ENCODE assay signal across 16 cellular contexts in the genomic region with DNA sequence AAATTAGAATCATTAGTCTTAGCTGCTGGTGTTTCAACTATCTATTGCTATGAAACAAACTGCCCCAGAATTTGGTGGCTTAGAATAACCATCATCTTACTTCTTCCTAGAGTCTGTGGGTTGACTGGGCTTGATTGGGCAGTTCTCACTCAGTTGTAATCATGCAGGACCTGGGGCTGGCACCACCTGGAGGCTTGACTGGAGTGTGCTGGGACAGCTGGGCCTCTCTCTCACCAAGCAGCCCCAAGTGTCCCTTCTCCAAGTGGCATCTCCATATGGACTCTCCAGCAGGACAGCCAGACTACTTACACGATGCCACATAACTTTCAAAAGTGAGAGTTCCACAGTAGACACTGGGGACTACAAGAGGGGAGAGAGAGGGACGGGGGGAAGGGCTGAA.
DNase-seq lines count a peak whose midpoint lies in the region; ATAC-seq, FAIRE-seq and TF ChIP-seq lines count a peak whose summit lies in the region.
"Had no signal": no experiment of that assay in that cellular context is flagged by ENCODE, and none has a peak within 500 bp of the region (broad histone marks: within the 10 kb centered on the region; RNA-seq: fewer than 3 reads in every experiment).

No MANE protein-coding gene starts in this region.

- no peaks in the 10 kb centered on the region for H3K9me3 ChIP-seq in upper lobe of right lung

- no peak for TF ChIP-seq CTCF in WTC11 (IDR thresholded peaks at IDR 0.05)
- TF ChIP-seq CTCF in upper lobe of right lung (IDR thresholded peaks at IDR 0.05): no peak
- TF ChIP-seq CTCF in D721Med (IDR thresholded peaks at IDR 0.05; ENCODE audit: insufficient read depth, missing control alignments): no peak

- no peaks in the 10 kb centered on the region for H3K27me3 Mint-ChIP-seq in WTC11 (ENCODE audit: low read depth)
- H3K27me3 Mint-ChIP-seq: CD4-positive, alpha-beta T cell had no signal

- peak; percentile 77 for ATAC-seq in WTC11
- peak; percentile 27 for ATAC-seq in upper lobe of right lung
- ATAC-seq: GM12878, K562 had no signal

- H3K9me3 Mint-ChIP-seq in WTC11: peaks cover 4% of the 10 kb centered on the region
- H3K9me3 Mint-ChIP-seq: CD4-positive, alpha-beta T cell had no signal

- DNase-seq in NCI-H82 (lab: John Stamatoyannopoulos, UW): peak; percentile 26
- no peak for DNase-seq in NCI-H82 treated with DMSO at 0.1 percent for 48 hours (lab: John Stamatoyannopoulos, UW; ENCODE audit: unreplicated experiment)
- peak; percentile 36 for DNase-seq in HT-29 (ENCODE audit: low spot score)
- no peak for DNase-seq in WTC11 (ENCODE audit: low spot score)
- DNase-seq in upper lobe of right lung: no peak
- DNase-seq in stimulated activated CD4-positive, alpha-beta T cell treated with anti-CD3 and anti-CD28 coated beads, Interleukin-4, amount 100 ng/mL, for 24 hours: no peak
- DNase-seq in D721Med (ENCODE audit: insufficient read length, low spot score): no peak
- no peak for DNase-seq in activated gamma-delta T cell (lab: John Stamatoyannopoulos, UW)
- DNase-seq: C1 segment of cervical spinal cord; CD4-positive, alpha-beta T cell; DMS79 had no signal

- no peak overlapping the region for H3K4me3 ChIP-seq in upper lobe of right lung
- H3K4me3 ChIP-seq: GM12878, K562 had no signal

- CTCF ChIA-PET in WTC11 (lab: Charles Lee): no interaction called here

- no peaks in the 10 kb centered on the region for H3K4me1 ChIP-seq in upper lobe of right lung

- no peak overlapping the region for H3K4me3 Mint-ChIP-seq in WTC11
- H3K4me3 Mint-ChIP-seq: B cell; CD4-positive, alpha-beta T cell had no signal

- no peak overlapping the region for H3K27ac ChIP-seq in upper lobe of right lung

- no peaks in the 10 kb centered on the region for H3K36me3 Mint-ChIP-seq in WTC11

- H3K27me3 ChIP-seq in upper lobe of right lung: no peaks in the 10 kb centered on the region

- H3K4me1 Mint-ChIP-seq in WTC11: peaks cover 14% of the 10 kb centered on the region
- H3K4me1 Mint-ChIP-seq: B cell had no signal

- intact Hi-C loops in upper lobe of right lung (cut with DNase I): no loop called here

- no peak for FAIRE-seq in D721Med (lab: Jason Lieb, UNC)
- FAIRE-seq: GM12878, GM18507, H54, K562 had no signal

- H3K27ac Mint-ChIP-seq in WTC11: no peak overlapping the region
- H3K27ac Mint-ChIP-seq: B cell; CD4-positive, alpha-beta T cell had no signal

- no peaks in the 10 kb centered on the region for H3K36me3 ChIP-seq in upper lobe of right lung

- POLR2A ChIA-PET in WTC11 (lab: Charles Lee): no interaction called here

TF ChIP-seq in WTC11, 78 proteins besides CTCF, POLR2A, EP300 and RAD21:
- TF ChIP-seq KAT7 (CRISPR knock-in tag; IDR thresholded peaks at IDR 0.05; ENCODE audit: borderline replicate concordance): no peak
- TF ChIP-seq NFYB (CRISPR knock-in tag; conservative IDR thresholded peaks at IDR 0.05; ENCODE audit: low read depth): no peak
- no peak for TF ChIP-seq ETV6 (CRISPR knock-in tag; IDR thresholded peaks at IDR 0.05)
- TF ChIP-seq CBFB (CRISPR knock-in tag; IDR thresholded peaks at IDR 0.05; ENCODE audit: low read depth): no peak
- no peak for TF ChIP-seq NFE2L1 (CRISPR knock-in tag; IDR thresholded peaks at IDR 0.05)
- no peak for TF ChIP-seq EMX1 (CRISPR knock-in tag; IDR thresholded peaks at IDR 0.05)
- TF ChIP-seq SP1 (CRISPR knock-in tag; conservative IDR thresholded peaks at IDR 0.05): no peak
- TF ChIP-seq RORB (CRISPR knock-in tag; IDR thresholded peaks at IDR 0.05): no peak
TF ChIP-seq in WTC11: peak in this region for 0.

Comparison
In these comparisons a context has a peak if more than half of its experiments do, and no peak if none do; other contexts are left out.
1. DNase-seq: peak in NCI-H82 (single experiment) and HT-29 (single experiment); none in NCI-H82 treated with DMSO at 0.1 percent for 48 hours (single experiment), WTC11 (single experiment), upper lobe of right lung (single experiment), stimulated activated CD4-positive, alpha-beta T cell treated with anti-CD3 and anti-CD28 coated beads, Interleukin-4, amount 100 ng/mL, for 24 hours (single experiment), D721Med (single experiment) and activated gamma-delta T cell (single experiment).